18 cellular contexts compared by ENCODE assay signal in the genomic region with DNA sequence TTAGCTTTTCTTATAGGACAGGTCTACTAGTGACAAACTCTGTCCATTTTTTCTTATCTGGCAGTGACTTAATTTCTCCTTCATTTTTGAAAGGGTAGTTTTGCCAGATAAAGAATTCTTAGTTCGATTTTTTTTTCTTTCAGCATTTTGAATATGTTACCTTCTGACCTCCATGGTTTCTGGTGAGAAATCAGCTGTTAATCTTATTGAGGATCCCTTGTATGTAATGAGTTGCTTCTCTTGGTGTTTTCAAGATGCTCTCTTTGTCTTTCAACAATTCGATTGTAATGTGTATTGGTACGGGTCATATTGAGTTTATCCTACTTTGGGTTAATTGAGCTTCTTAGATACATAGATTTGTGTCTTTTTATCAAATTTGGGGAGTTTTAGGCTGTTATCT. TPM values are rescaled to one million over a fixed set of nuclear protein-coding genes. Genes with fewer than 3 reads are reported as not detected.
DNase-seq lines count a peak whose midpoint lies in the region; ATAC-seq, FAIRE-seq and TF ChIP-seq lines count a peak whose summit lies in the region.
"Had no signal": no experiment of that assay in that cellular context is flagged by ENCODE, and none has a peak within 500 bp of the region (broad histone marks: within the 10 kb centered on the region; RNA-seq: fewer than 3 reads in every experiment).

No MANE protein-coding gene starts in this region.

- H3K36me3 ChIP-seq in HEK293 (ENCODE audit: control insufficient read depth in 2 of 2, insufficient read depth in 1 of 2, low read length in 2 of 2) (peaks cover 30 to 69% of the 10 kb centered on the region in 2 experiments), K562 (ENCODE audit: control insufficient read depth, insufficient read depth, low read length) (peaks cover 44% of the 10 kb centered on the region)

- peaks cover 30% of the 10 kb centered on the region for H3K36me3 Mint-ChIP-seq in activated naive CD8-positive, alpha-beta T cell treated with anti-CD3 and anti-CD28 coated beads, Interleukin-2, amount 10 ng/mL, durations not matched to agents 7 days and 5 days
- H3K36me3 Mint-ChIP-seq in activated naive CD8-positive, alpha-beta T cell treated with anti-CD3 and anti-CD28 coated beads for 36 hours, result peaks cover 17% of the 10 kb centered on the region
- H3K36me3 Mint-ChIP-seq in nephron (ENCODE audit: low read depth), result peaks cover 62% of the 10 kb centered on the region

- intact Hi-C loops in K562 (cut with micrococcal nuclease), result no loop called here

- no peak for TF ChIP-seq CTCF in HEK293 (tag by site-specific recombination; IDR thresholded peaks at IDR 0.05)
- no peak for TF ChIP-seq CTCF in K562 (IDR thresholded peaks at IDR 0.05 in 2 of 3, conservative IDR thresholded peaks at IDR 0.05 in 1 of 3; ENCODE audit: insufficient read depth in 2 of 3, low read depth in 1 of 3, low read length in 3 of 3)
- no peak for TF ChIP-seq CTCF in nephron (IDR thresholded peaks at IDR 0.05; ENCODE audit: unreplicated experiment in 3 of 3)

- H3K4me1 ChIP-seq in HEK293 (ENCODE audit: control insufficient read depth, insufficient read depth, low read length), result no peaks in the 10 kb centered on the region
- no peaks in the 10 kb centered on the region for H3K4me1 ChIP-seq in K562 (replicated peaks in 1 of 2; ENCODE audit: control insufficient read depth in 2 of 2, insufficient read depth in 2 of 2, low read length in 2 of 2)
- H3K4me1 ChIP-seq: BE2C, Caco-2 had no signal

- H3K27me3 ChIP-seq in K562 (ENCODE audit: control insufficient read depth in 2 of 2, insufficient read depth in 2 of 2, low read length in 2 of 2), result no peaks in the 10 kb centered on the region
- H3K27me3 ChIP-seq: BE2C had no signal

- no peak for TF ChIP-seq RAD21 in K562 (CRISPR knock-in tag; conservative IDR thresholded peaks at IDR 0.05 in 1 of 2, IDR thresholded peaks at IDR 0.05 in 1 of 2)

- H3K9me3 ChIP-seq in HEK293 (ENCODE audit: control insufficient read depth, insufficient read depth, low read depth, low read length) (no peaks in the 10 kb centered on the region), K562 (replicated peaks; ENCODE audit: control insufficient read depth, insufficient read depth, low read depth, low read length) (no peaks in the 10 kb centered on the region; the same call in 1 of the 2 replicates)
- H3K9me3 ChIP-seq: A549, BE2C had no signal

- no peak for ATAC-seq in activated naive CD8-positive, alpha-beta T cell treated with anti-CD3 and anti-CD28 coated beads, Interleukin-2, amount 10 ng/mL, durations not matched to agents 7 days and 5 days (ENCODE audit: low read depth)
- ATAC-seq in K562, result no peak
- ATAC-seq: A549 had no signal

- H3K4me2 ChIP-seq in K562 (ENCODE audit: insufficient read depth, low read length), result no peak overlapping the region
- H3K4me2 ChIP-seq: A549 had no signal

- H4K20me1 ChIP-seq in K562 (replicated peaks; ENCODE audit: control insufficient read depth, insufficient read depth, low read length), result 0 out of 2 replicates have a peak, but pooled peaks cover 7% of the 10 kb centered on the region

- CTCF ChIA-PET in HEK293 (lab: Yijun Ruan, JAX) (interaction anchor here (0.6 to 1.3 kb wide), 2 partner anchors 12 to 48 kb away, joined by 3 to 6 read pairs; a partner anchor contains a TSS), K562 (lab: Yijun Ruan, JAX; ENCODE audit: low intra/inter-chr PET ratio) (no interaction called here)

- TF ChIP-seq POLR2A in K562 (conservative IDR thresholded peaks at IDR 0.05), result no peak

- no peak for DNase-seq in activated naive CD8-positive, alpha-beta T cell treated with anti-CD3 and anti-CD28 coated beads, Interleukin-2, amount 10 ng/mL, durations not matched to agents 7 days and 5 days
- no peak for DNase-seq in activated naive CD8-positive, alpha-beta T cell treated with anti-CD3 and anti-CD28 coated beads for 36 hours
- DNase-seq in K562 (ENCODE audit: extremely low read depth in 1 of 4, low spot score in 3 of 4) (no peak), NCI-H226 (no peak), NCI-H1417 treated with DMSO at 0.1 percent for 48 hours (lab: John Stamatoyannopoulos, UW) (no peak)
- DNase-seq: BE2C; Caco-2; CD8-positive, alpha-beta memory T cell; DMS53; GF-D8; GOT3; H9 had no signal

- peak overlapping the region; percentile 32 for H3K27ac Mint-ChIP-seq in activated naive CD8-positive, alpha-beta T cell treated with anti-CD3 and anti-CD28 coated beads, Interleukin-2, amount 10 ng/mL, durations not matched to agents 7 days and 5 days
- no peak overlapping the region for H3K27ac Mint-ChIP-seq in activated naive CD8-positive, alpha-beta T cell treated with anti-CD3 and anti-CD28 coated beads for 36 hours
- H3K27ac Mint-ChIP-seq in nephron, result peak overlapping the region in 2 of 3 experiments; percentile 57 to 78
- H3K27ac Mint-ChIP-seq: H9, IgD-negative memory B cell had no signal

- H3K27me3 Mint-ChIP-seq in activated naive CD8-positive, alpha-beta T cell treated with anti-CD3 and anti-CD28 coated beads, Interleukin-2, amount 10 ng/mL, durations not matched to agents 7 days and 5 days, result no peaks in the 10 kb centered on the region
- H3K27me3 Mint-ChIP-seq in activated naive CD8-positive, alpha-beta T cell treated with anti-CD3 and anti-CD28 coated beads for 36 hours, result no peaks in the 10 kb centered on the region
- peaks cover 4% of the 10 kb centered on the region for H3K27me3 Mint-ChIP-seq in nephron (ENCODE audit: low read depth)
- H3K27me3 Mint-ChIP-seq: CD8-positive, alpha-beta memory T cell; IgD-negative memory B cell had no signal

- 81% methylated on average over 3 of the region's 3 CpGs for WGBS in K562 (ENCODE audit: insufficient coverage, low coverage, missing lambda C conversion rate)

- H3K4me3 Mint-ChIP-seq in activated naive CD8-positive, alpha-beta T cell treated with anti-CD3 and anti-CD28 coated beads, Interleukin-2, amount 10 ng/mL, durations not matched to agents 7 days and 5 days, result no peak overlapping the region
- no peak overlapping the region for H3K4me3 Mint-ChIP-seq in activated naive CD8-positive, alpha-beta T cell treated with anti-CD3 and anti-CD28 coated beads for 36 hours
- H3K4me3 Mint-ChIP-seq in nephron, result no peak overlapping the region
- H3K4me3 Mint-ChIP-seq: H9, IgD-negative memory B cell had no signal

- H3K79me2 ChIP-seq in K562 (ENCODE audit: control insufficient read depth, insufficient read depth, low read length), result peaks cover 95% of the 10 kb centered on the region

- POLR2A ChIA-PET in activated naive CD8-positive, alpha-beta T cell treated with anti-CD3 and anti-CD28 coated beads, Interleukin-2, amount 10 ng/mL, durations not matched to agents 7 days and 5 days (lab: Charles Lee), result no interaction called here
- POLR2A ChIA-PET in HEK293 (lab: Yijun Ruan, JAX), result interaction anchor here (0.7 kb wide), 1 partner anchor 181 kb away, joined by 3 read pairs; no protein-coding TSS in a partner anchor
- POLR2A ChIA-PET in K562 (lab: Yijun Ruan, JAX), result interaction anchor here (0.6 kb wide), 1 partner anchor 38 kb away, joined by 3 read pairs; no protein-coding TSS in a partner anchor

- H3K4me1 Mint-ChIP-seq in activated naive CD8-positive, alpha-beta T cell treated with anti-CD3 and anti-CD28 coated beads, Interleukin-2, amount 10 ng/mL, durations not matched to agents 7 days and 5 days, result peaks cover 12% of the 10 kb centered on the region
- H3K4me1 Mint-ChIP-seq in activated naive CD8-positive, alpha-beta T cell treated with anti-CD3 and anti-CD28 coated beads for 36 hours, result peaks cover 14% of the 10 kb centered on the region
- peaks cover 25% of the 10 kb centered on the region for H3K4me1 Mint-ChIP-seq in nephron

- FAIRE-seq in K562 (lab: Jason Lieb, UNC), result no peak
- FAIRE-seq: A549, GM18507 had no signal

- H3K9me1 ChIP-seq in K562 (ENCODE audit: control insufficient read depth, insufficient read depth, low read length), result no peaks in the 10 kb centered on the region

- H2AFZ ChIP-seq in K562 (ENCODE audit: low read depth, low read length), result no peak overlapping the region

- no peak overlapping the region for H3K9ac ChIP-seq in K562 (ENCODE audit: insufficient read depth in 1 of 2, low read depth in 2 of 2, low read length in 2 of 2)

- in situ Hi-C loops in K562 (cut with MboI), result no loop called here

- H3K27ac ChIP-seq in HEK293 (ENCODE audit: extremely low read depth, low read depth, low read length) (no peak overlapping the region), K562 (ENCODE audit: extremely low read depth, low read depth, low read length) (no peak overlapping the region)
- H3K27ac ChIP-seq: A549 had no signal

- BruUV-seq in K562 (replicated peaks; lab: Mats Ljungman, UMichigan), result no TSS peak

- TF ChIP-seq EP300 in K562 (IDR thresholded peaks at IDR 0.05; ENCODE audit: low read length), result no peak

- H3K9me3 Mint-ChIP-seq in activated naive CD8-positive, alpha-beta T cell treated with anti-CD3 and anti-CD28 coated beads, Interleukin-2, amount 10 ng/mL, durations not matched to agents 7 days and 5 days, result peaks cover 5% of the 10 kb centered on the region
- H3K9me3 Mint-ChIP-seq in activated naive CD8-positive, alpha-beta T cell treated with anti-CD3 and anti-CD28 coated beads for 36 hours, result peaks cover 5% of the 10 kb centered on the region
- peaks cover 7% of the 10 kb centered on the region for H3K9me3 Mint-ChIP-seq in nephron
- H3K9me3 Mint-ChIP-seq: H9, IgD-negative memory B cell had no signal

- H3K4me3 ChIP-seq in HEK293 (ENCODE audit: low read depth, low read length) (no peak overlapping the region), K562 (no peak overlapping the region)
- H3K4me3 ChIP-seq: A549 had no signal

RNA-seq across cellular contexts. Expression of a gene that starts 12.5 kb away (rescaled TPM):
- 100 to 1,000 TPM; 108 to 118 TPM for total RNA-seq in activated naive CD8-positive, alpha-beta T cell treated with anti-CD3 and anti-CD28 coated beads, Interleukin-2, amount 10 ng/mL, durations not matched to agents 7 days and 5 days
- total RNA-seq in activated naive CD8-positive, alpha-beta T cell treated with anti-CD3 and anti-CD28 coated beads for 36 hours, result 10 to 100 TPM; 91.7 to 94.0 TPM
- 45.9 and 94.2 TPM in 2 replicates for total RNA-seq in K562 (2011; cell fraction: chromatin; rRNA removed; ENCODE audit: low replicate concordance)
- 26.8 and 27.1 TPM in 2 replicates for total RNA-seq in K562 (2011; cell fraction: nucleolus; rRNA removed)
- total RNA-seq in K562 (2011; cell fraction: nucleoplasm; rRNA removed), result 49.4 and 71.2 TPM in 2 replicates
- total RNA-seq in K562 (2014; rRNA removed) (84.5 and 89.3 TPM in 2 replicates), K562 (2014; rRNA removed; fragmentation: Illumina TruSeq; extraction: Trizol) (96.6 and 114 TPM in 2 replicates), K562 (2015; rRNA removed; fragmentation: Illumina TruSeq; extraction: Trizol) (67.0 and 78.3 TPM in 2 replicates), K562 (2021) (100 and 108 TPM in 2 replicates)
- polyA plus RNA-seq in K562 (2011; rRNA removed) (148 and 173 TPM in 2 replicates), K562 (2014; fragmentation: Illumina TruSeq; extraction: Trizol) (177 and 187 TPM in 2 replicates), K562 (2014; fragmentation: Nextera tagmentation; extraction: Ambion mirVana) (100 to 1,000 TPM; 152 to 180 TPM), K562 (2014; rRNA removed) (114 and 128 TPM in 2 replicates)
- 36.9 and 70.8 TPM in 2 replicates for polyA plus RNA-seq in K562 (2011; cell fraction: cytosol; rRNA removed)
- 19.2 and 31.0 TPM in 2 replicates for polyA plus RNA-seq in K562 (2011; cell fraction: nucleus; rRNA removed)
- polyA plus RNA-seq in K562 (2012), result 115 and 142 TPM in 2 replicates
- polyA minus RNA-seq in K562 (2011; rRNA and poly(A)+ RNA removed), result 101 and 135 TPM in 2 replicates
- 59.9 and 67.9 TPM in 2 replicates for polyA minus RNA-seq in K562 (2011; cell fraction: cytosol; rRNA and poly(A)+ RNA removed)
- 12.5 and 26.5 TPM in 2 replicates for polyA minus RNA-seq in K562 (2011; cell fraction: nucleus; rRNA and poly(A)+ RNA removed)

RNA-seq across cellular contexts. Expression of a gene that starts 28.9 kb away (rescaled TPM):
- 1 to 10 TPM; 1.3 to 1.8 TPM for total RNA-seq in activated naive CD8-positive, alpha-beta T cell treated with anti-CD3 and anti-CD28 coated beads, Interleukin-2, amount 10 ng/mL, durations not matched to agents 7 days and 5 days
- not detected for total RNA-seq in activated naive CD8-positive, alpha-beta T cell treated with anti-CD3 and anti-CD28 coated beads for 36 hours
- total RNA-seq in K562 (2011; cell fraction: chromatin; rRNA removed; ENCODE audit: low replicate concordance), result 1.0 TPM in 1 of 2 replicates, not detected in the other
- total RNA-seq in K562 (2011; cell fraction: nucleolus; rRNA removed), result 0.79 and 1.2 TPM in 2 replicates
- total RNA-seq in K562 (2011; cell fraction: nucleoplasm; rRNA removed), result 1.5 and 1.7 TPM in 2 replicates
- total RNA-seq in K562 (2014; rRNA removed) (not detected in 2 replicates), K562 (2014; rRNA removed; fragmentation: Illumina TruSeq; extraction: Trizol) (not detected in 2 replicates), K562 (2015; rRNA removed; fragmentation: Illumina TruSeq; extraction: Trizol) (not detected in 2 replicates), K562 (2021) (0.40 TPM in 1 of 2 replicates, not detected in the other)
- polyA plus RNA-seq in K562 (2011; rRNA removed) (0.08 TPM in 1 of 2 replicates, not detected in the other), K562 (2014; fragmentation: Illumina TruSeq; extraction: Trizol) (0.04 TPM in 1 of 2 replicates, not detected in the other), K562 (2014; fragmentation: Nextera tagmentation; extraction: Ambion mirVana) (under 1 TPM; 0.03 to 0.06 TPM), K562 (2014; rRNA removed) (0.20 TPM in 1 of 2 replicates, not detected in the other)
- 0.10 TPM in 1 of 2 replicates, not detected in the other for polyA plus RNA-seq in K562 (2011; cell fraction: cytosol; rRNA removed)
- polyA plus RNA-seq in K562 (2011; cell fraction: nucleus; rRNA removed), result 0.37 and 0.81 TPM in 2 replicates
- polyA plus RNA-seq in K562 (2012), result 0.25 and 0.58 TPM in 2 replicates
- 0.21 TPM in 1 of 2 replicates, not detected in the other for polyA minus RNA-seq in K562 (2011; rRNA and poly(A)+ RNA removed)
- polyA minus RNA-seq in K562 (2011; cell fraction: cytosol; rRNA and poly(A)+ RNA removed), result not detected in 2 replicates
- polyA minus RNA-seq in K562 (2011; cell fraction: nucleus; rRNA and poly(A)+ RNA removed), result 0.13 TPM in 1 of 2 replicates, not detected in the other
- total RNA-seq: H9 had no signal
- polyA plus RNA-seq: AG04450; CD8-positive, alpha-beta memory T cell; IgD-negative memory B cell had no signal

RNA-seq across cellular contexts. Expression of a gene that starts 35.5 kb away (rescaled TPM):
- total RNA-seq in activated naive CD8-positive, alpha-beta T cell treated with anti-CD3 and anti-CD28 coated beads, Interleukin-2, amount 10 ng/mL, durations not matched to agents 7 days and 5 days, result 10 to 100 TPM; 21.8 to 22.6 TPM
- total RNA-seq in activated naive CD8-positive, alpha-beta T cell treated with anti-CD3 and anti-CD28 coated beads for 36 hours, result 10 to 100 TPM; 10.4 to 10.6 TPM
- total RNA-seq in K562 (2011; cell fraction: chromatin; rRNA removed; ENCODE audit: low replicate concordance), result 0.65 and 3.0 TPM in 2 replicates
- 1.6 and 2.5 TPM in 2 replicates for total RNA-seq in K562 (2011; cell fraction: nucleolus; rRNA removed)
- 0.73 and 1.3 TPM in 2 replicates for total RNA-seq in K562 (2011; cell fraction: nucleoplasm; rRNA removed)
- total RNA-seq in K562 (2014; rRNA removed) (0.37 TPM in 1 of 2 replicates, not detected in the other), K562 (2014; rRNA removed; fragmentation: Illumina TruSeq; extraction: Trizol) (not detected in 2 replicates), K562 (2015; rRNA removed; fragmentation: Illumina TruSeq; extraction: Trizol) (not detected in 2 replicates), K562 (2021) (0.31 TPM in 2 replicates)
- polyA plus RNA-seq in K562 (2011; rRNA removed) (0.13 and 0.15 TPM in 2 replicates), K562 (2014; fragmentation: Illumina TruSeq; extraction: Trizol) (not detected in 2 replicates), K562 (2014; fragmentation: Nextera tagmentation; extraction: Ambion mirVana) (not detected), K562 (2014; rRNA removed) (0.13 TPM in 1 of 2 replicates, not detected in the other)
- not detected in 2 replicates for polyA plus RNA-seq in K562 (2011; cell fraction: cytosol; rRNA removed)
- 0.29 and 0.36 TPM in 2 replicates for polyA plus RNA-seq in K562 (2011; cell fraction: nucleus; rRNA removed)
- 0.13 and 0.89 TPM in 2 replicates for polyA plus RNA-seq in K562 (2012)
- polyA minus RNA-seq in K562 (2011; rRNA and poly(A)+ RNA removed), result 0.14 TPM in 1 of 2 replicates, not detected in the other
- not detected in 2 replicates for polyA minus RNA-seq in K562 (2011; cell fraction: cytosol; rRNA and poly(A)+ RNA removed)
- polyA minus RNA-seq in K562 (2011; cell fraction: nucleus; rRNA and poly(A)+ RNA removed), result 0.13 and 0.78 TPM in 2 replicates
- total RNA-seq: Caco-2 had no signal
- polyA plus RNA-seq: AG04450 had no signal

RNA-seq across cellular contexts. Expression of a gene that starts 40.7 kb away (rescaled TPM):
- 1 to 10 TPM; 4.1 to 4.3 TPM for total RNA-seq in activated naive CD8-positive, alpha-beta T cell treated with anti-CD3 and anti-CD28 coated beads, Interleukin-2, amount 10 ng/mL, durations not matched to agents 7 days and 5 days
- total RNA-seq in activated naive CD8-positive, alpha-beta T cell treated with anti-CD3 and anti-CD28 coated beads for 36 hours, result 1 to 10 TPM; 5.5 to 6.2 TPM
- total RNA-seq in K562 (2011; cell fraction: chromatin; rRNA removed; ENCODE audit: low replicate concordance), result 1.1 and 4.1 TPM in 2 replicates
- total RNA-seq in K562 (2011; cell fraction: nucleolus; rRNA removed), result 3.4 and 4.3 TPM in 2 replicates
- total RNA-seq in K562 (2011; cell fraction: nucleoplasm; rRNA removed), result 2.1 and 2.2 TPM in 2 replicates
- total RNA-seq in K562 (2014; rRNA removed) (1.1 and 1.2 TPM in 2 replicates), K562 (2014; rRNA removed; fragmentation: Illumina TruSeq; extraction: Trizol) (0.33 and 0.35 TPM in 2 replicates), K562 (2015; rRNA removed; fragmentation: Illumina TruSeq; extraction: Trizol) (0.58 and 0.75 TPM in 2 replicates), K562 (2021) (1.6 and 1.8 TPM in 2 replicates)
- polyA plus RNA-seq in K562 (2011; rRNA removed) (0.45 and 0.47 TPM in 2 replicates), K562 (2014; fragmentation: Illumina TruSeq; extraction: Trizol) (0.42 and 0.57 TPM in 2 replicates), K562 (2014; fragmentation: Nextera tagmentation; extraction: Ambion mirVana) (under 1 TPM; 0.01 TPM), K562 (2014; rRNA removed) (1.2 and 1.5 TPM in 2 replicates)
- 0.47 and 1.6 TPM in 2 replicates for polyA plus RNA-seq in K562 (2011; cell fraction: cytosol; rRNA removed)
- polyA plus RNA-seq in K562 (2011; cell fraction: nucleus; rRNA removed), result 1.3 and 2.6 TPM in 2 replicates
- 0.85 and 3.5 TPM in 2 replicates for polyA plus RNA-seq in K562 (2012)
- 0.27 and 0.60 TPM in 2 replicates for polyA minus RNA-seq in K562 (2011; rRNA and poly(A)+ RNA removed)
- polyA minus RNA-seq in K562 (2011; cell fraction: cytosol; rRNA and poly(A)+ RNA removed), result 0.76 TPM in 1 of 2 replicates, not detected in the other
- polyA minus RNA-seq in K562 (2011; cell fraction: nucleus; rRNA and poly(A)+ RNA removed), result 0.67 and 0.94 TPM in 2 replicates

RNA-seq across cellular contexts. Expression of a gene that starts 49.7 kb away (rescaled TPM):
- total RNA-seq in activated naive CD8-positive, alpha-beta T cell treated with anti-CD3 and anti-CD28 coated beads, Interleukin-2, amount 10 ng/mL, durations not matched to agents 7 days and 5 days, result 1 to 10 TPM; 6.3 to 6.4 TPM
- total RNA-seq in activated naive CD8-positive, alpha-beta T cell treated with anti-CD3 and anti-CD28 coated beads for 36 hours, result 1 to 10 TPM; 2.2 to 4.0 TPM
- 13.3 and 27.5 TPM in 2 replicates for total RNA-seq in K562 (2011; cell fraction: chromatin; rRNA removed; ENCODE audit: low replicate concordance)
- 19.8 and 20.0 TPM in 2 replicates for total RNA-seq in K562 (2011; cell fraction: nucleolus; rRNA removed)
- 14.7 and 17.5 TPM in 2 replicates for total RNA-seq in K562 (2011; cell fraction: nucleoplasm; rRNA removed)
- 10.7 and 12.6 TPM in 2 replicates for total RNA-seq in K562 (2014; rRNA removed)
- total RNA-seq in K562 (2014; rRNA removed; fragmentation: Illumina TruSeq; extraction: Trizol), result 9.3 and 9.6 TPM in 2 replicates
- 5.8 and 7.2 TPM in 2 replicates for total RNA-seq in K562 (2015; rRNA removed; fragmentation: Illumina TruSeq; extraction: Trizol)
- 6.0 and 8.0 TPM in 2 replicates for total RNA-seq in K562 (2021)
- polyA plus RNA-seq in K562 (2011; rRNA removed), result 4.9 and 7.4 TPM in 2 replicates
- polyA plus RNA-seq in K562 (2011; cell fraction: cytosol; rRNA removed), result 1.4 and 1.9 TPM in 2 replicates
- 5.4 and 7.1 TPM in 2 replicates for polyA plus RNA-seq in K562 (2011; cell fraction: nucleus; rRNA removed)
- polyA plus RNA-seq in K562 (2012), result 10.1 and 11.8 TPM in 2 replicates
- polyA plus RNA-seq in K562 (2014; fragmentation: Illumina TruSeq; extraction: Trizol), result 10.2 and 10.4 TPM in 2 replicates
- polyA plus RNA-seq in K562 (2014; fragmentation: Nextera tagmentation; extraction: Ambion mirVana), result 1 to 10 TPM; 4.1 to 4.6 TPM
- polyA plus RNA-seq in K562 (2014; rRNA removed), result 9.9 and 14.4 TPM in 2 replicates
- 4.3 and 5.1 TPM in 2 replicates for polyA minus RNA-seq in K562 (2011; rRNA and poly(A)+ RNA removed)
- polyA minus RNA-seq in K562 (2011; cell fraction: cytosol; rRNA and poly(A)+ RNA removed), result 1.4 TPM in 1 of 2 replicates, not detected in the other
- polyA minus RNA-seq in K562 (2011; cell fraction: nucleus; rRNA and poly(A)+ RNA removed), result 2.8 and 4.1 TPM in 2 replicates
